ENCODE assay signal across 9 cellular contexts in the genomic region with DNA sequence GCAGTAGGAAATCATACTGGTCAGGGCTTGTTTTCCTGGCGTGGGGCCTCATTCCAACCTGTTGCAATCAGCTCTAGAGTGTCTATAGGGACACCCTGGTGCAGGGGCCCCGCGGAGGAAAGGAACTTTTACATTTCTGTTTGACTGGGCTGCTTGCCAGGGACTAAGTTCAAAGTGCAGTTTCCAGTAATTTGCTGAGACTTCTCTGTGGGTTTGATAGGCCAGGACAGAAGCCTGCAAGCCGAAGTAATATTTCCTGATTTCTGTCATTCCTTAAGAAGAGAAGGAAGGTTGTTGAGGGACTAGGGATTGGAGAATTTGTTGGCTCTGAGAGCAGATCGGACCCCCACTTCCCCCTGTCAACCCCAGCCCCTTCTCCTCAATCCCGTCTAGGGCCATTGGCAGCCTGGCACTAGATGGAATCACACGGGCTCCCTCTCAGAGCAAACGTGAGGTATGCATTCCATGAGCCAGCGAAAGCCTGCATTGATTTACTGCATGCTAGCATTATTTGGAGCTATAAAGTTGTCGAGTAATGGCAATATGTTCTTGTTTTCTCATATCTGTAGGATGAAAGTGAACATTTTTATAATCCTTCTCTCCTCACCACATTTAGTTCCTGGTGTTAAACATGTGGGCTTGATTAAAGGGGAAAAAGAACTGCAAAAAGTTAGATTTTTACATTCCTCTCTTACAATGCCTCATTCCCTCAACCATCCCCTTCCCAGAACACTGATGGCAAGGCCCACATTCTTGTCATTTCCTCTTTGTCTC.
DNase-seq lines count a peak whose midpoint lies in the region; ATAC-seq and TF ChIP-seq lines count a peak whose summit lies in the region.
"Had no signal": no experiment of that assay in that cellular context is flagged by ENCODE, and none has a peak within 500 bp of the region (broad histone marks: within the 10 kb centered on the region; RNA-seq: fewer than 3 reads in every experiment).

No MANE protein-coding gene starts in this region.

- peaks cover 12% of the 10 kb centered on the region for H3K4me1 Mint-ChIP-seq in activated CD4-positive, alpha-beta T cell treated with anti-CD3 and anti-CD28 coated beads, Interleukin-2, amount 10 ng/mL, durations not matched to agents 24 days and 14 days

- H3K4me3 ChIP-seq in SJCRH30: peak overlapping the region; percentile 40
- H3K4me3 ChIP-seq in fibroblast of the aortic adventitia (ENCODE audit: low read depth, low read length): no peak overlapping the region
- peak overlapping the region; percentile 45 for H3K4me3 ChIP-seq in osteoblast (ENCODE audit: insufficient read depth, low read length)
- H3K4me3 ChIP-seq: HAP-1 had no signal

- intact Hi-C loops in activated CD4-positive, alpha-beta T cell treated with anti-CD3 and anti-CD28 coated beads, Interleukin-2, amount 10 ng/mL, durations not matched to agents 24 days and 14 days (cut with micrococcal nuclease): no loop called here

- H3K27me3 ChIP-seq in SJCRH30: no peaks in the 10 kb centered on the region
- H3K27me3 ChIP-seq in osteoblast (ENCODE audit: insufficient read depth, low read length): no peaks in the 10 kb centered on the region

- no peak overlapping the region for H3K4me3 Mint-ChIP-seq in activated CD4-positive, alpha-beta T cell treated with anti-CD3 and anti-CD28 coated beads, Interleukin-2, amount 10 ng/mL, durations not matched to agents 24 days and 14 days

- no peaks in the 10 kb centered on the region for H3K9me3 ChIP-seq in SJCRH30 (replicated peaks)
- no peaks in the 10 kb centered on the region for H3K9me3 ChIP-seq in osteoblast (ENCODE audit: low read depth, low read length)
- H3K9me3 ChIP-seq: HAP-1 had no signal

- peak overlapping the region; percentile 79 for H3K4me2 ChIP-seq in osteoblast (ENCODE audit: insufficient read depth, low read length)

- peaks cover 10% of the 10 kb centered on the region for H3K27me3 Mint-ChIP-seq in activated CD4-positive, alpha-beta T cell treated with anti-CD3 and anti-CD28 coated beads, Interleukin-2, amount 10 ng/mL, durations not matched to agents 24 days and 14 days

- H4K20me1 ChIP-seq in osteoblast (ENCODE audit: insufficient read depth, low read length): no peaks in the 10 kb centered on the region

- TF ChIP-seq CTCF in fibroblast of the aortic adventitia (IDR thresholded peaks at IDR 0.05; ENCODE audit: insufficient read depth, low read length) (no peak), osteoblast (IDR thresholded peaks at IDR 0.05; ENCODE audit: extremely low read depth, low read depth, low read length) (no peak)

- peak overlapping the region; percentile 64 for H2AFZ ChIP-seq in osteoblast (ENCODE audit: low read length)

- H3K36me3 ChIP-seq in SJCRH30: no peaks in the 10 kb centered on the region
- no peaks in the 10 kb centered on the region for H3K36me3 ChIP-seq in osteoblast (ENCODE audit: insufficient read depth, low read length)
- H3K36me3 ChIP-seq: HAP-1 had no signal

- H3K27ac ChIP-seq in SJCRH30 (peak overlapping the region; percentile 72), osteoblast (ENCODE audit: low read depth, low read length) (peak overlapping the region; percentile 51)

- in situ Hi-C loops in G401 (cut with HindIII; ENCODE audit: low sequenced_read_pairs): no loop called here

- H3K36me3 Mint-ChIP-seq in activated CD4-positive, alpha-beta T cell treated with anti-CD3 and anti-CD28 coated beads, Interleukin-2, amount 10 ng/mL, durations not matched to agents 24 days and 14 days (ENCODE audit: low read depth): no peaks in the 10 kb centered on the region

- H3K4me1 ChIP-seq in SJCRH30 (peaks cover 32% of the 10 kb centered on the region), osteoblast (ENCODE audit: insufficient read depth, low read length) (peaks cover 36% of the 10 kb centered on the region)
- H3K4me1 ChIP-seq: HAP-1 had no signal

- ATAC-seq in GM18909 (IDR thresholded peaks at IDR 0.05; ENCODE audit: poor library complexity, unreplicated experiment) (no peak), HG02852 (IDR thresholded peaks at IDR 0.05; ENCODE audit: unreplicated experiment) (no peak)

- DNase-seq in G401 (ENCODE audit: low spot score) (peak; percentile 74), SJCRH30 (peak; percentile 88 to 93), fibroblast of the aortic adventitia (ENCODE audit: low read depth) (peak; percentile 97), osteoblast (ENCODE audit: insufficient read length, low spot score, missing footprints) (peak; percentile 77), NCI-H128 (lab: John Stamatoyannopoulos, UW; ENCODE audit: unreplicated experiment) (no peak)
- no peak for DNase-seq in activated CD4-positive, alpha-beta T cell treated with anti-CD3 and anti-CD28 coated beads, Interleukin-2, amount 10 ng/mL, durations not matched to agents 24 days and 14 days

- H3K27ac Mint-ChIP-seq in activated CD4-positive, alpha-beta T cell treated with anti-CD3 and anti-CD28 coated beads, Interleukin-2, amount 10 ng/mL, durations not matched to agents 24 days and 14 days: no peak overlapping the region

- H3K79me2 ChIP-seq in osteoblast (ENCODE audit: insufficient read depth, low read length): no peaks in the 10 kb centered on the region

- peaks cover 7% of the 10 kb centered on the region for H3K9me3 Mint-ChIP-seq in activated CD4-positive, alpha-beta T cell treated with anti-CD3 and anti-CD28 coated beads, Interleukin-2, amount 10 ng/mL, durations not matched to agents 24 days and 14 days

Comparison
In these comparisons a context has a peak if more than half of its experiments do, and no peak if none do; other contexts are left out.
1. DNase-seq: peak in G401 (single experiment), SJCRH30 (2 of 2), fibroblast of the aortic adventitia (single experiment) and osteoblast (single experiment); none in activated CD4-positive, alpha-beta T cell treated with anti-CD3 and anti-CD28 coated beads, Interleukin-2, amount 10 ng/mL, durations not matched to agents 24 days and 14 days (single experiment) and NCI-H128 (single experiment).